In the genomic region with DNA sequence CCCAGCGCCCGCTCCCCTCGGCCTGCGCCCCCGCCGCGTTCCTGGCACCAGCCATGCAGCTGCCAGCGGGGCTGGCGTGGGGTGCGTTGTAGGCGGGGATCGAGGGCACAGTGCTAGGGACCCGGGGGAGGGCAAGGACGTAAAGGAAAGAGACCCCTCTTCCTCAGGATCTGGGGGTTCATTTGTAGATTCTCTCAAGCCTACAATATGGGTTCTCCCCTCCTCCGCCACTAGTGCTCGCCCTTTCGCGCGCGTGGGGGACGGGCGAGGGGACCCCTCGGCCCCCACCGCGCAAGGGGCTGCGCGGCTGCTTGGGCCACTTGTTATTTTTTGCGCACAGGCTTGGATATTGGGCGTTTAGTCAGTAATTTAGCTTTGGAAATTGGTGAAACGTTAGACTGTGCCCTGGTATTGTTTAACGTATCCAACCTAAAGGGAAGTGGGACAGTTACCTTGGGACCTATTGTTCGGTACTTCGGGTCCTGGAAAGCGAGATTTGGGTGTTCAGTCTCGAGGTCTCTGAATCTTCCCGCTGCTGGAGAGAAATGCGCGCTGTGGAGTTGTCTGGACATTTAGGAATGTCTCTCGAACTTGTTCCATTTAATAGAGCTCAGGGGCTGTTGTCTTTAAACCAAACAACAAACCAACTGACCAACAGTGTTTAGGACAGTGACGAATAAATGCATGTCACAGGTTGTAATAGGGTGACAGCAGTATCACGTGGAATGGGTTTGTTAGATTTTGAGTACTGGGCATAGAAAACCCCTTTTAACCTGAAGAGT, we compare ENCODE assay signal across 8 cellular contexts. TPM values are rescaled to one million over a fixed set of nuclear protein-coding genes. Genes with fewer than 3 reads are reported as not detected.
DNase-seq lines count a peak whose midpoint lies in the region; ATAC-seq, FAIRE-seq and TF ChIP-seq lines count a peak whose summit lies in the region.

No MANE protein-coding gene starts in this region.

- H3K9me3 ChIP-seq in K562 (replicated peaks; ENCODE audit: control insufficient read depth, insufficient read depth, low read depth, low read length) (no peaks in the 10 kb centered on the region), stomach (no peaks in the 10 kb centered on the region)

- TF ChIP-seq CTCF in LNCaP clone FGC (IDR thresholded peaks at IDR 0.05; ENCODE audit: control insufficient read depth, extremely low read depth, insufficient read depth) (peak; percentile 13; the same call in 1 of the 2 replicates), K562 (IDR thresholded peaks at IDR 0.05 in 2 of 3, conservative IDR thresholded peaks at IDR 0.05 in 1 of 3; ENCODE audit: insufficient read depth in 2 of 3, low read depth in 1 of 3, low read length in 3 of 3) (no peak), kidney epithelial cell (IDR thresholded peaks at IDR 0.05; ENCODE audit: insufficient read depth, low read length, poor library complexity, severe bottlenecking) (no peak), stomach (IDR thresholded peaks at IDR 0.05) (no peak)

- in situ Hi-C loops in K562 (cut with MboI) = no loop called here

- BruUV-seq in K562 (replicated peaks; lab: Mats Ljungman, UMichigan) = no TSS peak

- H3K27me3 Mint-ChIP-seq in activated CD4-positive, alpha-beta T cell treated with anti-CD3 and anti-CD28 coated beads, Interleukin-2, amount 10 ng/mL, durations not matched to agents 7 days and 5 days = peaks cover 64% of the 10 kb centered on the region

- H3K36me3 ChIP-seq in K562 (ENCODE audit: control insufficient read depth, insufficient read depth, low read length) = no peaks in the 10 kb centered on the region
- H3K36me3 ChIP-seq in kidney epithelial cell (ENCODE audit: control insufficient read depth, insufficient read depth, low read length) = no peaks in the 10 kb centered on the region
- no peaks in the 10 kb centered on the region for H3K36me3 ChIP-seq in stomach

- H3K4me1 ChIP-seq in K562 (replicated peaks in 1 of 2; ENCODE audit: control insufficient read depth in 2 of 2, insufficient read depth in 2 of 2, low read length in 2 of 2) = peaks cover 0 to 16% of the 10 kb centered on the region in 2 experiments; a peak in 2 of 5 replicates
- peaks cover 0 to 48% (median 20%) of the 10 kb centered on the region in 4 donors for H3K4me1 ChIP-seq in stomach

- H3K4me2 ChIP-seq in K562 (ENCODE audit: insufficient read depth, low read length) = peak overlapping the region; percentile 62

- H2AFZ ChIP-seq in K562 (ENCODE audit: low read depth, low read length) = peak overlapping the region; percentile 80

- intact Hi-C loops in K562 (cut with micrococcal nuclease) (no loop called here), stomach (cut with DNase I; ENCODE audit: low total_unique reads) (no loop called here)

- TF ChIP-seq POLR2A in H54 (IDR thresholded peaks at IDR 0.05; ENCODE audit: low read depth, low read length) (no peak), K562 (conservative IDR thresholded peaks at IDR 0.05) (no peak), stomach (IDR thresholded peaks at IDR 0.05) (no peak)

- TF ChIP-seq EP300 in K562 (IDR thresholded peaks at IDR 0.05; ENCODE audit: low read length) = no peak
- no peak for TF ChIP-seq EP300 in stomach (IDR thresholded peaks at IDR 0.05)

- CTCF ChIA-PET in activated CD4-positive, alpha-beta T cell treated with anti-CD3 and anti-CD28 coated beads, Interleukin-2, amount 10 ng/mL, durations not matched to agents 7 days and 5 days (lab: Charles Lee) = no interaction called here
- CTCF ChIA-PET in K562 (lab: Yijun Ruan, JAX; ENCODE audit: low intra/inter-chr PET ratio) = interaction anchor here (1.7 kb wide), 1 partner anchor 142 kb away, joined by 6 read pairs; no protein-coding TSS in a partner anchor

- no peak for TF ChIP-seq RAD21 in K562 (CRISPR knock-in tag; conservative IDR thresholded peaks at IDR 0.05 in 1 of 2, IDR thresholded peaks at IDR 0.05 in 1 of 2)

- POLR2A ChIA-PET in activated CD4-positive, alpha-beta T cell treated with anti-CD3 and anti-CD28 coated beads, Interleukin-2, amount 10 ng/mL, durations not matched to agents 7 days and 5 days (lab: Charles Lee) = no interaction called here
- POLR2A ChIA-PET in K562 (lab: Yijun Ruan, JAX) = interaction anchor here (0.5 kb wide), 1 partner anchor 144 kb away, joined by 3 read pairs; no protein-coding TSS in a partner anchor

- WGBS in K562 (ENCODE audit: insufficient coverage, low coverage, missing lambda C conversion rate) = 28% methylated on average over 35 of the region's 41 CpGs
- WGBS in stomach, 5 donors = 0 to 1% (median 1%) methylated on average over 28 to 41 of the region's 41 CpGs

- peak overlapping the region; percentile 27 for H3K4me3 Mint-ChIP-seq in activated CD4-positive, alpha-beta T cell treated with anti-CD3 and anti-CD28 coated beads, Interleukin-2, amount 10 ng/mL, durations not matched to agents 7 days and 5 days

- no peaks in the 10 kb centered on the region for H3K36me3 Mint-ChIP-seq in activated CD4-positive, alpha-beta T cell treated with anti-CD3 and anti-CD28 coated beads, Interleukin-2, amount 10 ng/mL, durations not matched to agents 7 days and 5 days (ENCODE audit: low read depth)

- H3K79me2 ChIP-seq in K562 (ENCODE audit: control insufficient read depth, insufficient read depth, low read length) = no peaks in the 10 kb centered on the region

- H3K27ac ChIP-seq in K562 (ENCODE audit: extremely low read depth, low read depth, low read length) (no peak overlapping the region), stomach (peak overlapping the region in 4 of 5 donors; percentile 81 to 92 (median 85))

- no peak for DNase-seq in activated CD4-positive, alpha-beta T cell treated with anti-CD3 and anti-CD28 coated beads, Interleukin-2, amount 10 ng/mL, durations not matched to agents 7 days and 5 days
- DNase-seq in activated CD4-positive, alpha-beta T cell treated with anti-CD3 and anti-CD28 coated beads, Interleukin-2, amount 50 U/mL, for 1 hour = no peak
- peak; percentile 72 for DNase-seq in H54 (ENCODE audit: insufficient read length, low spot score)
- no peak for DNase-seq in LNCaP clone FGC (ENCODE audit: low read depth)
- DNase-seq in K562 (ENCODE audit: extremely low read depth in 1 of 4, low spot score in 3 of 4) = peak in 1 of 4 experiments; percentile 12
- DNase-seq in kidney epithelial cell (ENCODE audit: low read depth) = no peak
- no peak for DNase-seq in stomach
- DNase-seq in NK-92 (lab: John Stamatoyannopoulos, UW; ENCODE audit: unreplicated experiment) = no peak

- FAIRE-seq in H54 (lab: Jason Lieb, UNC) = peak; percentile 72
- no peak for FAIRE-seq in K562 (lab: Jason Lieb, UNC)

- H3K27ac Mint-ChIP-seq in activated CD4-positive, alpha-beta T cell treated with anti-CD3 and anti-CD28 coated beads, Interleukin-2, amount 10 ng/mL, durations not matched to agents 7 days and 5 days = no peak overlapping the region

- H4K20me1 ChIP-seq in K562 (replicated peaks; ENCODE audit: control insufficient read depth, insufficient read depth, low read length) = no peaks in the 10 kb centered on the region

- H3K4me3 ChIP-seq in LNCaP clone FGC (ENCODE audit: low read depth, low read length) (peak overlapping the region; percentile 85), K562 (peak overlapping the region; percentile 43), kidney epithelial cell (ENCODE audit: low read depth, low read length) (peak overlapping the region; percentile 61), stomach (peak overlapping the region; percentile 79 to 94 (median 84))

- H3K9me1 ChIP-seq in K562 (ENCODE audit: control insufficient read depth, insufficient read depth, low read length) = no peaks in the 10 kb centered on the region

- no peak for ATAC-seq in K562

- no peaks in the 10 kb centered on the region for H3K9me3 Mint-ChIP-seq in activated CD4-positive, alpha-beta T cell treated with anti-CD3 and anti-CD28 coated beads, Interleukin-2, amount 10 ng/mL, durations not matched to agents 7 days and 5 days

- H3K27me3 ChIP-seq in K562 (ENCODE audit: control insufficient read depth in 2 of 2, insufficient read depth in 2 of 2, low read length in 2 of 2) (peaks cover 7 to 14% of the 10 kb centered on the region in 2 experiments; a peak in 3 of 5 replicates), kidney epithelial cell (ENCODE audit: control insufficient read depth, insufficient read depth, low read length) (no peaks in the 10 kb centered on the region), stomach (no peaks in the 10 kb centered on the region)

- H3K9ac ChIP-seq in K562 (ENCODE audit: insufficient read depth in 1 of 2, low read depth in 2 of 2, low read length in 2 of 2) = peak overlapping the region in 1 of 2 experiments; percentile 90; a peak in 2 of 4 replicates

- H3K4me1 Mint-ChIP-seq in activated CD4-positive, alpha-beta T cell treated with anti-CD3 and anti-CD28 coated beads, Interleukin-2, amount 10 ng/mL, durations not matched to agents 7 days and 5 days = peaks cover 17% of the 10 kb centered on the region

TF ChIP-seq in K562, 482 proteins besides CTCF, POLR2A, EP300 and RAD21 (continues in another document):
- no peak for TF ChIP-seq PHB (CRISPR knock-in tag; IDR thresholded peaks at IDR 0.05)

RNA-seq across cellular contexts. Expression of gene CDK14, which starts 0.8 kb away (rescaled TPM):
- total RNA-seq in activated CD4-positive, alpha-beta T cell treated with anti-CD3 and anti-CD28 coated beads, Interleukin-2, amount 10 ng/mL, durations not matched to agents 7 days and 5 days = not detected
- 4.4 and 6.0 TPM in 2 replicates for total RNA-seq in K562 (2011; cell fraction: chromatin; rRNA removed; ENCODE audit: low replicate concordance)
- total RNA-seq in K562 (2011; cell fraction: nucleolus; rRNA removed) = 0.33 and 1.7 TPM in 2 replicates
- 3.2 and 3.4 TPM in 2 replicates for total RNA-seq in K562 (2011; cell fraction: nucleoplasm; rRNA removed)
- total RNA-seq in K562 (2014; rRNA removed) (0.05 and 0.29 TPM in 2 replicates), K562 (2014; rRNA removed; fragmentation: Illumina TruSeq; extraction: Trizol) (0.58 and 0.99 TPM in 2 replicates), K562 (2015; rRNA removed; fragmentation: Illumina TruSeq; extraction: Trizol) (0.29 and 0.34 TPM in 2 replicates), K562 (2021) (0.18 and 0.44 TPM in 2 replicates), kidney epithelial cell (14.4 and 18.2 TPM in 2 replicates), stomach (10 to 100 TPM in 4 of 5 donors, under 1 TPM in 1; 0.58 to 43.9 (median 12.8) TPM)
- polyA plus RNA-seq in K562 (2011; rRNA removed) (0.23 and 0.91 TPM in 2 replicates), K562 (2014; fragmentation: Illumina TruSeq; extraction: Trizol) (0.04 and 0.32 TPM in 2 replicates), K562 (2014; fragmentation: Nextera tagmentation; extraction: Ambion mirVana) (under 1 TPM; 0.03 to 0.08 TPM), K562 (2014; rRNA removed) (0.09 and 0.16 TPM in 2 replicates), stomach (10 to 100 TPM in 1 of 3 donors, 1 to 10 TPM in 2; 3.0 to 14.2 (median 8.3) TPM)
- 0.28 and 0.29 TPM in 2 replicates for polyA plus RNA-seq in K562 (2011; cell fraction: cytosol; rRNA removed)
- polyA plus RNA-seq in K562 (2011; cell fraction: nucleus; rRNA removed) = 0.48 and 0.51 TPM in 2 replicates
- 0.12 and 0.54 TPM in 2 replicates for polyA plus RNA-seq in K562 (2012)
- polyA minus RNA-seq in K562 (2011; rRNA and poly(A)+ RNA removed) = 0.98 and 1.4 TPM in 2 replicates
- polyA minus RNA-seq in K562 (2011; cell fraction: cytosol; rRNA and poly(A)+ RNA removed) = 0.64 TPM in 1 of 2 replicates, not detected in the other
- polyA minus RNA-seq in K562 (2011; cell fraction: nucleus; rRNA and poly(A)+ RNA removed) = 1.1 and 1.7 TPM in 2 replicates
